8 cellular contexts compared by ENCODE assay signal in genomic region chr7:23105086-23105643, GRCh38. TPM values are rescaled to one million over a fixed set of nuclear protein-coding genes. Genes with fewer than 3 reads are reported as not detected.
DNase-seq lines count a peak whose midpoint lies in the region; ATAC-seq and TF ChIP-seq lines count a peak whose summit lies in the region.

No MANE protein-coding gene starts in this region.

- no peak for TF ChIP-seq POLR2A in uterus (IDR thresholded peaks at IDR 0.05)

- intact Hi-C loops in uterus (cut with DNase I; ENCODE audit: low total_unique reads), result no loop called here

- peak overlapping the region; percentile 95 to 100 (median 99) for H3K27ac Mint-ChIP-seq in brain

- no peak overlapping the region for H4K91ac ChIP-seq in mesenchymal stem cell (ENCODE audit: low read length)

- peaks cover 23% of the 10 kb centered on the region for H3K27me3 Mint-ChIP-seq in brain

- peaks cover 9% of the 10 kb centered on the region for H3K9me3 ChIP-seq in mesenchymal stem cell (ENCODE audit: control insufficient read depth, low read length)
- H3K9me3 ChIP-seq in uterus, result no peaks in the 10 kb centered on the region

- no peak overlapping the region for H3K27ac ChIP-seq in mesenchymal stem cell (ENCODE audit: low read length, poor library complexity, severe bottlenecking)
- peak overlapping the region; percentile 90 to 92 for H3K27ac ChIP-seq in uterus

- H3K4me3 ChIP-seq in mesenchymal stem cell (ENCODE audit: insufficient read depth in 1 of 2, low read depth in 1 of 2, low read length in 2 of 2) (peak overlapping the region; percentile 90 to 98), uterus (peak overlapping the region; percentile 86 to 92)

- peaks cover 0 to 12% (median 7%) of the 10 kb centered on the region in 5 experiments for H3K9me3 Mint-ChIP-seq in brain

- no peak for TF ChIP-seq CTCF in brain (conservative IDR thresholded peaks at IDR 0.05)
- no peak for TF ChIP-seq CTCF in uterus (IDR thresholded peaks at IDR 0.05)

- H4K8ac ChIP-seq in mesenchymal stem cell (ENCODE audit: low read length), result peak overlapping the region; percentile 52

- no peak overlapping the region for H2BK12ac ChIP-seq in mesenchymal stem cell (ENCODE audit: low read length in 2 of 2)

- no peak overlapping the region for H3K23ac ChIP-seq in mesenchymal stem cell (ENCODE audit: low read length in 2 of 2)

- DNase-seq in Kasumi-1 (lab: John Stamatoyannopoulos, UW) (peak; percentile 46 to 56), mesenchymal stem cell (peak; percentile 31), uterus (no peak), nucleus accumbens (lab: John Stamatoyannopoulos, UW) (no peak)
- no peak for DNase-seq in stimulated activated CD4-positive, alpha-beta T cell treated with anti-CD3 and anti-CD28 coated beads, Interleukin-4, amount 100 ng/mL, for 4 hours

- no peak overlapping the region for H2AK5ac ChIP-seq in mesenchymal stem cell (ENCODE audit: low read length, severe bottlenecking)

- H3K18ac ChIP-seq in mesenchymal stem cell (ENCODE audit: low read depth in 1 of 2, low read length in 2 of 2), result no peak overlapping the region

- H3K27me3 ChIP-seq in mesenchymal stem cell (ENCODE audit: control insufficient read depth in 1 of 2, insufficient read depth in 1 of 2, low read length in 2 of 2) (no peaks in the 10 kb centered on the region), uterus (no peaks in the 10 kb centered on the region)

- H2BK15ac ChIP-seq in mesenchymal stem cell (ENCODE audit: low read depth, poor library complexity, severe bottlenecking), result no peak overlapping the region

- H3K4me1 ChIP-seq in mesenchymal stem cell (ENCODE audit: control insufficient read depth, insufficient read depth, low read depth, low read length) (no peaks in the 10 kb centered on the region), uterus (peaks cover 0 to 9% of the 10 kb centered on the region in 2 donors)

- peaks cover 24% of the 10 kb centered on the region for H3K36me3 Mint-ChIP-seq in brain

- H3K79me1 ChIP-seq in mesenchymal stem cell (replicated peaks; ENCODE audit: low read length, poor library complexity, severe bottlenecking), result peaks cover 2% of the 10 kb centered on the region

- H2BK5ac ChIP-seq in mesenchymal stem cell (ENCODE audit: low read depth, low read length, poor library complexity, severe bottlenecking), result no peak overlapping the region

- under 1% methylated on average over 19 of the region's 19 CpGs for WGBS in mesenchymal stem cell

- peak; percentile 33 for ATAC-seq in GM18498 (IDR thresholded peaks at IDR 0.05; ENCODE audit: unreplicated experiment)
- peak; percentile 30 for ATAC-seq in GM21786 (IDR thresholded peaks at IDR 0.05; ENCODE audit: unreplicated experiment)

- H3K14ac ChIP-seq in mesenchymal stem cell (ENCODE audit: low read length in 2 of 2), result no peak overlapping the region

- no peak overlapping the region for H3K4ac ChIP-seq in mesenchymal stem cell (ENCODE audit: low read depth in 1 of 2, low read length in 2 of 2)

- no peak overlapping the region for H2BK120ac ChIP-seq in mesenchymal stem cell (ENCODE audit: low read depth, low read length)

- peak overlapping the region; percentile 84 for H3K4me2 ChIP-seq in mesenchymal stem cell (ENCODE audit: low read length, poor library complexity, severe bottlenecking)

- peak overlapping the region; percentile 92 for H3K9ac ChIP-seq in mesenchymal stem cell (ENCODE audit: low read length)

- H3K4me1 Mint-ChIP-seq in brain, result peaks cover 36% of the 10 kb centered on the region

- peak overlapping the region; percentile 32 for H2AFZ ChIP-seq in mesenchymal stem cell (ENCODE audit: low read depth, low read length)

- H3K36me3 ChIP-seq in mesenchymal stem cell (ENCODE audit: control insufficient read depth in 1 of 2, insufficient read depth in 2 of 2, low read depth in 1 of 2, low read length in 2 of 2) (no peaks in the 10 kb centered on the region), uterus (no peaks in the 10 kb centered on the region)

- H3K4me3 Mint-ChIP-seq in brain, result peak overlapping the region; percentile 97 to 100 (median 99)

RNA-seq across cellular contexts. Expression of gene KLHL7, which starts 0.4 kb away (rescaled TPM):
- polyA plus RNA-seq in brain (ENCODE audit: insufficient read depth, low read depth, low replicate concordance), result 29.9 TPM
- 26.5 TPM for polyA plus RNA-seq in mesenchymal stem cell (2013, experiment 1 of 2)
- polyA plus RNA-seq in mesenchymal stem cell (2013, experiment 2 of 2), result 27.6 TPM
- total RNA-seq in uterus, result 100 to 1,000 TPM in 1 of 4 donors, 10 to 100 TPM in 3; 12.0 to 136 (median 45.1) TPM

Comparison
In these comparisons a context has a peak if more than half of its experiments do, and no peak if none do; other contexts are left out.
1. DNase-seq: peak in Kasumi-1 (2 of 2) and mesenchymal stem cell (single experiment); none in uterus (0 of 2), nucleus accumbens (0 of 56) and stimulated activated CD4-positive, alpha-beta T cell treated with anti-CD3 and anti-CD28 coated beads, Interleukin-4, amount 100 ng/mL, for 4 hours (0 of 2).